ENCODE assay signal across 23 cellular contexts in genomic region chr10:96152437-96152836, GRCh38.
"Had no signal": no experiment of that assay in that cellular context is flagged by ENCODE, and none has a peak within 500 bp of the region (broad histone marks: within the 10 kb centered on the region; RNA-seq: fewer than 3 reads in every experiment).

No MANE protein-coding gene starts in this region.

- FAIRE-seq: endometrium had no signal

- DNase-seq: activated CD4-positive, CD25-positive, alpha-beta regulatory T cell treated with anti-CD3 and anti-CD28 coated beads, Interleukin-2, amount 50 U/mL, for 72 hours; activated gamma-delta T cell; activated naive CD4-positive, alpha-beta T cell treated with anti-CD3 and anti-CD28 coated beads, Interleukin-2, amount 50 U/mL, for 16 hours; activated T-cell treated with anti-CD3 and anti-CD28 coated beads for 4 hours; effector CD8-positive, alpha-beta T cell; heart left ventricle; hypothalamus; lower lobe of right lung; mesendoderm; posterior cingulate gyrus; spleen; stimulated activated CD4-positive, alpha-beta T cell treated with anti-CD3 and anti-CD28 coated beads, Interleukin-2, amount 100 ng/mL, for 48 hours; substantia nigra; T-helper 2 cell; uterus had no signal

- H3K27me3 Mint-ChIP-seq: central memory CD8-positive, alpha-beta T cell; stimulated activated naive CD8-positive, alpha-beta T cell treated with anti-CD3 and anti-CD28 coated beads, Interleukin-15, Interleukin-2, amounts not matched to agents 100 ng/mL and 50 ng/mL, for 24 hours; type B pancreatic cell had no signal

- H3K9me3 ChIP-seq: breast epithelium, heart left ventricle, lower lobe of right lung, spleen, uterus had no signal

- H3K9me3 Mint-ChIP-seq: activated T-helper 1 cell treated with anti-CD3 and anti-CD28 coated beads, Interleukin-12 subunit alpha, Interleukin-12 subunit beta, Interleukin-2, Interleukin-4 antibody, amounts not matched to agents 30 ng/mL and 10 ng/mL and 1 ng/mL, durations not matched to agents 14 hours and 24 hours and 36 hours; nephron; type B pancreatic cell had no signal

- ATAC-seq: heart left ventricle, lower lobe of right lung, right cardiac atrium had no signal

- H3K4me1 Mint-ChIP-seq: nephron had no signal

- H3K36me3 ChIP-seq: uterus had no signal

- H3K4me3 Mint-ChIP-seq: activated T-helper 1 cell treated with anti-CD3 and anti-CD28 coated beads, Interleukin-12 subunit alpha, Interleukin-12 subunit beta, Interleukin-2, Interleukin-4 antibody, amounts not matched to agents 30 ng/mL and 10 ng/mL and 1 ng/mL, durations not matched to agents 14 hours and 24 hours and 36 hours; central memory CD8-positive, alpha-beta T cell; nephron; stimulated activated naive CD8-positive, alpha-beta T cell treated with anti-CD3 and anti-CD28 coated beads, Interleukin-15, Interleukin-2, amounts not matched to agents 100 ng/mL and 50 ng/mL, for 24 hours; type B pancreatic cell had no signal

- H3K27ac Mint-ChIP-seq: activated T-helper 1 cell treated with anti-CD3 and anti-CD28 coated beads, Interleukin-12 subunit alpha, Interleukin-12 subunit beta, Interleukin-2, Interleukin-4 antibody, amounts not matched to agents 30 ng/mL and 10 ng/mL and 1 ng/mL, durations not matched to agents 14 hours and 24 hours and 36 hours; nephron; stimulated activated naive CD8-positive, alpha-beta T cell treated with anti-CD3 and anti-CD28 coated beads, Interleukin-15, Interleukin-2, amounts not matched to agents 100 ng/mL and 50 ng/mL, for 24 hours; type B pancreatic cell had no signal

- H3K27ac ChIP-seq: breast epithelium, heart left ventricle, lower lobe of right lung, spleen, uterus had no signal

- H3K4me3 ChIP-seq: breast epithelium, heart left ventricle, lower lobe of right lung, spleen, uterus had no signal

- H3K4me1 ChIP-seq: breast epithelium, heart left ventricle, lower lobe of right lung, spleen, uterus had no signal
